19 cellular contexts compared by ENCODE assay signal in genomic region chr19:42728341-42728740, GRCh38. TPM values are rescaled to one million over a fixed set of nuclear protein-coding genes. Genes with fewer than 3 reads are reported as not detected.
"Had no signal": no experiment of that assay in that cellular context is flagged by ENCODE, and none has a peak within 500 bp of the region (broad histone marks: within the 10 kb centered on the region; RNA-seq: fewer than 3 reads in every experiment).

No MANE protein-coding gene starts in this region.

RNA-seq across cellular contexts. Expression of gene PSG3, which starts 11.9 kb away (rescaled TPM):
- total RNA-seq: activated naive CD4-positive, alpha-beta T cell treated with anti-CD3 and anti-CD28 coated beads for 36 hours; activated naive CD8-positive, alpha-beta T cell treated with anti-CD3 and anti-CD28 coated beads for 36 hours; activated naive CD8-positive, alpha-beta T cell treated with anti-CD3 and anti-CD28 coated beads, Interleukin-2, amount 10 ng/mL, durations not matched to agents 7 days and 5 days; activated T-cell treated with anti-CD3 and anti-CD28 coated beads, Interleukin-2, amount 50 U/mL, for 4 hours; activated T-cell treated with anti-CD3 and anti-CD28 coated beads, Interleukin-2, amount 50 U/mL, for 72 hours; activated T-helper 1 cell treated with anti-CD3 and anti-CD28 coated beads, Interleukin-12 subunit alpha, Interleukin-12 subunit beta, Interleukin-2, Interleukin-4 antibody, amounts not matched to agents 30 ng/mL and 10 ng/mL and 1 ng/mL, durations not matched to agents 14 hours and 24 hours and 36 hours; activated T-helper 2 cell treated with anti-CD3 and anti-CD28 coated beads, Interferon-gamma antibody, Interleukin-2, Interleukin-4, amounts not matched to agents 10 μg/mL and 5 μg/mL and 100 μg/mL, durations not matched to agents 14 hours and 24 hours and 36 hours; adrenal gland; aorta; ascending aorta; body of pancreas; breast epithelium; cardiac muscle cell; cardiac septum; chondrocyte had no signal

RNA-seq across cellular contexts. Expression of gene PSG8, which starts 37.1 kb away (rescaled TPM):
- total RNA-seq: activated naive CD4-positive, alpha-beta T cell treated with anti-CD3 and anti-CD28 coated beads for 36 hours; activated naive CD4-positive, alpha-beta T cell treated with anti-CD3 and anti-CD28 coated beads, Interleukin-2, amount 50 U/mL, for 72 hours; activated naive CD8-positive, alpha-beta T cell treated with anti-CD3 and anti-CD28 coated beads for 36 hours; activated naive CD8-positive, alpha-beta T cell treated with anti-CD3 and anti-CD28 coated beads, Interleukin-2, amount 10 ng/mL, durations not matched to agents 7 days and 5 days; activated T-cell treated with anti-CD3 and anti-CD28 coated beads, Interleukin-2, amount 50 U/mL, for 4 hours; activated T-cell treated with anti-CD3 and anti-CD28 coated beads, Interleukin-2, amount 50 U/mL, for 72 hours; activated T-helper 1 cell treated with anti-CD3 and anti-CD28 coated beads, Interleukin-12 subunit alpha, Interleukin-12 subunit beta, Interleukin-2, Interleukin-4 antibody, amounts not matched to agents 30 ng/mL and 10 ng/mL and 1 ng/mL, durations not matched to agents 14 hours and 24 hours and 36 hours; activated T-helper 17 cell treated with anti-CD3 and anti-CD28 coated beads, Interleukin-2, amount 50 U/mL, for 72 hours; activated T-helper 2 cell treated with anti-CD3 and anti-CD28 coated beads, Interferon-gamma antibody, Interleukin-2, Interleukin-4, amounts not matched to agents 10 μg/mL and 5 μg/mL and 100 μg/mL, durations not matched to agents 14 hours and 24 hours and 36 hours; adrenal gland; aorta; ascending aorta; astrocyte; body of pancreas; breast epithelium; cardiac muscle cell; cardiac septum; cerebellum; chondrocyte had no signal
